15 cellular contexts compared by ENCODE assay signal in the genomic region with DNA sequence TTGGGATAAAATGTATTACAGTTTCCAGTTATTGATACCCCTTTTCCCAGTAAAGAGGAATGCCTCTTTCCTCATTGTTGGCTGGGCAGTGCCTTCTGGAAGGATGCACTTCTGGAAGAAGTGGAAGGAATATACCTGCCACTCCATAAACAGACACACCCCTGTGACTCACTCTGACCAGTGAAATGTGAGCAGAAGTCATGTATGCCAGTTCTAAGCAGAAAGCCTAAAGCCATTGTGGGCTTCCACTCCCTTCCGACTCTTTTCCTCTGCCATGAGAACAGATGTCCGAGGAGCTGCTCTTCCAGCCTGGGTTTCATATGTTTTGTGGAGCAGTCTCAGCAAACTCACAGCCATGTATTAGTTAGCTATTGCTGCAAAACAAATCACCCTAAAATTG.
DNase-seq lines count a peak whose midpoint lies in the region; ATAC-seq, FAIRE-seq and TF ChIP-seq lines count a peak whose summit lies in the region.
"Had no signal": no experiment of that assay in that cellular context is flagged by ENCODE, and none has a peak within 500 bp of the region (broad histone marks: within the 10 kb centered on the region; RNA-seq: fewer than 3 reads in every experiment).

No MANE protein-coding gene starts in this region.

- H3K4me1 ChIP-seq in foreskin keratinocyte: peaks cover 4% of the 10 kb centered on the region
- H3K4me1 ChIP-seq: A549, BE2C had no signal

- H3K27me3 ChIP-seq in bronchial epithelial cell (ENCODE audit: control insufficient read depth, insufficient read depth, low read length) (no peaks in the 10 kb centered on the region), foreskin keratinocyte (no peaks in the 10 kb centered on the region)
- H3K27me3 ChIP-seq: BE2C had no signal

- peak; percentile 41 for ATAC-seq in foreskin keratinocyte
- ATAC-seq in naive thymus-derived CD8-positive, alpha-beta T cell: no peak
- ATAC-seq: A549 had no signal

- no peak overlapping the region for H3K27ac Mint-ChIP-seq in mesothelial cell of epicardium
- no peak overlapping the region for H3K27ac Mint-ChIP-seq in naive thymus-derived CD8-positive, alpha-beta T cell
- H3K27ac Mint-ChIP-seq: CD4-positive, alpha-beta memory T cell had no signal

- no peaks in the 10 kb centered on the region for H3K36me3 ChIP-seq in bronchial epithelial cell (ENCODE audit: control insufficient read depth, insufficient read depth, low read length)
- H3K36me3 ChIP-seq: BE2C had no signal

- POLR2A ChIA-PET in naive thymus-derived CD8-positive, alpha-beta T cell (lab: Charles Lee): no interaction called here

- no peak overlapping the region for H3K4me3 Mint-ChIP-seq in mesothelial cell of epicardium
- no peak overlapping the region for H3K4me3 Mint-ChIP-seq in naive thymus-derived CD8-positive, alpha-beta T cell
- H3K4me3 Mint-ChIP-seq: CD4-positive, alpha-beta memory T cell had no signal

- H3K27me3 Mint-ChIP-seq in mesothelial cell of epicardium (ENCODE audit: low read depth): peaks cover 4% of the 10 kb centered on the region
- H3K27me3 Mint-ChIP-seq in naive thymus-derived CD8-positive, alpha-beta T cell: peaks cover 0 to 6% (median 4%) of the 10 kb centered on the region in 5 donors

- peaks cover 21% of the 10 kb centered on the region for H3K9me3 Mint-ChIP-seq in mesothelial cell of epicardium
- peaks cover 0 to 5% (median 2%) of the 10 kb centered on the region in 9 donors for H3K9me3 Mint-ChIP-seq in naive thymus-derived CD8-positive, alpha-beta T cell

- H3K27ac ChIP-seq in foreskin keratinocyte: no peak overlapping the region
- H3K27ac ChIP-seq: A549, C4-2B had no signal

- TF ChIP-seq CTCF in bronchial epithelial cell (IDR thresholded peaks at IDR 0.05; ENCODE audit: insufficient read depth, low read length, severe bottlenecking) (no peak), foreskin keratinocyte (conservative IDR thresholded peaks at IDR 0.05) (no peak), mesothelial cell of epicardium (IDR thresholded peaks at IDR 0.05; ENCODE audit: unreplicated experiment) (no peak), GM13976 (IDR thresholded peaks at IDR 0.05; ENCODE audit: borderline replicate concordance, control extremely low read depth, extremely low read depth, insufficient read depth, missing control alignments) (no peak)

- H3K4me1 Mint-ChIP-seq in mesothelial cell of epicardium: no peaks in the 10 kb centered on the region
- no peaks in the 10 kb centered on the region for H3K4me1 Mint-ChIP-seq in naive thymus-derived CD8-positive, alpha-beta T cell
- H3K4me1 Mint-ChIP-seq: CD4-positive, alpha-beta memory T cell had no signal

- FAIRE-seq in bronchial epithelial cell (lab: Jason Lieb, UNC): no peak
- FAIRE-seq: A549, G401.6, GM12891, H54 had no signal

- in situ Hi-C loops in GM13976 (cut with MboI; ENCODE audit: low sequenced_read_pairs, unreplicated experiment): no loop called here

- no peaks in the 10 kb centered on the region for H3K36me3 Mint-ChIP-seq in mesothelial cell of epicardium
- peaks cover 0 to 5% (median 0%) of the 10 kb centered on the region in 3 donors for H3K36me3 Mint-ChIP-seq in naive thymus-derived CD8-positive, alpha-beta T cell

- no peak overlapping the region for H3K4me3 ChIP-seq in bronchial epithelial cell (ENCODE audit: low read depth, low read length)
- H3K4me3 ChIP-seq: A549 had no signal

- DNase-seq in LoVo (ENCODE audit: low spot score) (peak; percentile 36), bronchial epithelial cell (ENCODE audit: low read depth) (peak; percentile 68), foreskin keratinocyte (peak in 1 of 2 donors; percentile 50), mesothelial cell of epicardium (ENCODE audit: low spot score in 2 of 2, unreplicated experiment in 2 of 2) (no peak), GM13976 (ENCODE audit: low spot score) (no peak)
- no peak for DNase-seq in naive thymus-derived CD8-positive, alpha-beta T cell
- DNase-seq: BE2C; CD4-positive, alpha-beta memory T cell; DMS79; IMR-90 had no signal

Comparison
In these comparisons a context has a peak if more than half of its experiments do, and no peak if none do; other contexts are left out.
1. DNase-seq: peak in LoVo (single experiment) and bronchial epithelial cell (single experiment); none in mesothelial cell of epicardium (0 of 2), naive thymus-derived CD8-positive, alpha-beta T cell (0 of 10) and GM13976 (single experiment).